ENCODE assay signal across 8 cellular contexts in the genomic region with DNA sequence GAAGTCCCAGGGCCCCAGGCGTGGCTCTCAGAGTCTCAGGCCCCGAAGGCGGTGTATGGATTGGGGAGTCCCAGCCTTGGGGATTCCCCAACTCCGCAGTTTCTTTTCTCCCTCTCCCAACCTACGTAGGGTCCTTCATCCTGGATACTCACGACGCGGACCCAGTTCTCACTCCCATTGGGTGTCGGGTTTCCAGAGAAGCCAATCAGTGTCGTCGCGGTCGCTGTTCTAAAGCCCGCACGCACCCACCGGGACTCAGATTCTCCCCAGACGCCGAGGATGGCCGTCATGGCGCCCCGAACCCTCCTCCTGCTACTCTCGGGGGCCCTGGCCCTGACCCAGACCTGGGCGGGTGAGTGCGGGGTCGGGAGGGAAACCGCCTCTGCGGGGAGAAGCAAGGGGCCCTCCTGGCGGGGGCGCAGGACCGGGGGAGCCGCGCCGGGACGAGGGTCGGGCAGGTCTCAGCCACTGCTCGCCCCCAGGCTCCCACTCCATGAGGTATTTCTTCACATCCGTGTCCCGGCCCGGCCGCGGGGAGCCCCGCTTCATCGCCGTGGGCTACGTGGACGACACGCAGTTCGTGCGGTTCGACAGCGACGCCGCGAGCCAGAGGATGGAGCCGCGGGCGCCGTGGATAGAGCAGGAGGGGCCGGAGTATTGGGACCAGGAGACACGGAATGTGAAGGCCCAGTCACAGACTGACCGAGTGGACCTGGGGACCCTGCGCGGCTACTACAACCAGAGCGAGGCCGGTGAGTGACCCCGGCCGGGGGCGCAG. TPM values are rescaled to one million over a fixed set of nuclear protein-coding genes. Genes with fewer than 3 reads are reported as not detected.
DNase-seq lines count a peak whose midpoint lies in the region; ATAC-seq and TF ChIP-seq lines count a peak whose summit lies in the region.

Gene HLA-A, plus strand, starts transcription at position 258 of the 778 bp plus-strand sequence. Its CDS starts 22 bp downstream, at position 280.

- DNase-seq in C1 segment of cervical spinal cord (lab: John Stamatoyannopoulos, UW) (peak; percentile 29 to 90 (median 85)), NCI-H748 (lab: John Stamatoyannopoulos, UW; ENCODE audit: unreplicated experiment) (peak; percentile 91), dermis blood vessel endothelial cell (peak; percentile 97), left lung (peak; percentile 93 to 94)
- peak; percentile 92 for DNase-seq in activated CD4-positive, alpha-beta T cell treated with anti-CD3 and anti-CD28 coated beads, Interleukin-2, amount 50 U/mL, for 4 hours
- DNase-seq in stimulated activated CD4-positive, alpha-beta T cell treated with anti-CD3 and anti-CD28 coated beads, Interleukin-2, amount 100 ng/mL, for 4 hours (ENCODE audit: low read depth): peak; percentile 89

- H3K27me3 ChIP-seq in left lung: no peaks in the 10 kb centered on the region

- peak within 1 kb of the TSS; percentile 75 to 96 for H3K27ac ChIP-seq in left lung

- intact Hi-C loops in left lung (cut with DNase I): no loop called here

- peak within 1 kb of the TSS; percentile 2 to 99 for H3K4me3 ChIP-seq in left lung

- H3K4me1 ChIP-seq in left lung: peaks cover 0 to 56% of the 10 kb centered on the region in 2 donors

- H3K36me3 ChIP-seq in left lung: peaks cover 0 to 44% of the 10 kb centered on the region in 2 donors

- ATAC-seq in GM19372 (IDR thresholded peaks at IDR 0.05; ENCODE audit: low read depth, unreplicated experiment): peak; percentile 92
- peak; percentile 84 for ATAC-seq in HG03521 (IDR thresholded peaks at IDR 0.05; ENCODE audit: unreplicated experiment)
- peak; percentile 98 for ATAC-seq in left lung

- TF ChIP-seq CTCF in left lung (IDR thresholded peaks at IDR 0.05): no peak

- no peaks in the 10 kb centered on the region for H3K9me3 ChIP-seq in left lung

RNA-seq across cellular contexts. Expression of gene HLA-A, which starts in this region (rescaled TPM):
- 595 and 927 TPM in 2 replicates for total RNA-seq in dermis blood vessel endothelial cell
- 1,000 to 10,000 TPM in 1 of 2 donors, 100 to 1,000 TPM in 1; 930 to 1,150 TPM for total RNA-seq in left lung

Comparison
In these comparisons a context has a peak if more than half of its experiments do, and no peak if none do; other contexts are left out.
1. Peak in every context shown above with its lines: DNase-seq, ATAC-seq, H3K4me3 ChIP-seq and H3K27ac ChIP-seq.